ENCODE assay signal across 16 cellular contexts in the genomic region with DNA sequence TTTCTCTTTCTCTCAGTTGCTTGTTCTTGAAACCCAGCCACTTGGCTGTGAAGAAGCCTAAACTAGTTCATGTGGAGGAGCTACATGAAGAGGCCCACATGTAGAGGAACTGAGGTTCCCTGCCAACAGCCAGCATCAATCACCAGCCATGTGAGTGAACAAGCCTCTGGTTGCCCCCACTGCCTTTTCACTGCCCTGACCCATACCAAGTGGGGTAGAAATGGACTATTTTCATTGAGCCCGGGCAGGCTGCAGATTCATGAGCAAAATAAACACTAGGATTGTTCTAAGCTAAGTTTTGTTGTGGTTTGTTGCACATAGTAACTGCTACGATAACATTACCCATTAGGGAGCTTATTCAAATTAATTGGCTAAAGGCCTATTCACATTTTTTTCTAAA.
DNase-seq lines count a peak whose midpoint lies in the region; ATAC-seq and TF ChIP-seq lines count a peak whose summit lies in the region.
"Had no signal": no experiment of that assay in that cellular context is flagged by ENCODE, and none has a peak within 500 bp of the region (broad histone marks: within the 10 kb centered on the region; RNA-seq: fewer than 3 reads in every experiment).

No MANE protein-coding gene starts in this region.

- H3K4me1 ChIP-seq in GM23338 (ENCODE audit: insufficient read depth) = no peaks in the 10 kb centered on the region

- H4K20me1 ChIP-seq in GM23338 (replicated peaks; ENCODE audit: insufficient read depth) = no peaks in the 10 kb centered on the region

- ATAC-seq in GM23338 (no peak), left ventricle myocardium superior (peak; percentile 50)

- 0 out of 3 replicates have a peak, but pooled peaks cover 2% of the 10 kb centered on the region for H3K4me1 Mint-ChIP-seq in GM23338

- no peak for TF ChIP-seq CTCF in GM23338 (conservative IDR thresholded peaks at IDR 0.05; ENCODE audit: low read depth in 2 of 2)

- H3K27ac ChIP-seq in GM23338 (ENCODE audit: low read depth) = no peak overlapping the region
- H3K27ac ChIP-seq: PC-9 had no signal

- H3K9me3 Mint-ChIP-seq in GM23338 = no peaks in the 10 kb centered on the region

- H3K36me3 Mint-ChIP-seq in GM23338 (ENCODE audit: low read depth) = no peaks in the 10 kb centered on the region
- H3K36me3 Mint-ChIP-seq: CD14-positive monocyte had no signal

- H3K4me3 Mint-ChIP-seq in GM23338 = no peak overlapping the region
- H3K4me3 Mint-ChIP-seq: CD14-positive monocyte had no signal

- H3K9me2 ChIP-seq in GM23338 (ENCODE audit: insufficient read depth) = peaks cover 4% of the 10 kb centered on the region

- H3K4me3 ChIP-seq in GM23338 = no peak overlapping the region
- H3K4me3 ChIP-seq: PC-9 had no signal

- H3K79me2 ChIP-seq in GM23338 (replicated peaks; ENCODE audit: insufficient read depth) = no peaks in the 10 kb centered on the region

- no peak overlapping the region for H3K4me2 ChIP-seq in GM23338
- H3K4me2 ChIP-seq: PC-9 had no signal

- peak overlapping the region; percentile 49; the same call in 1 of the 2 replicates for H2AFZ ChIP-seq in GM23338
- H2AFZ ChIP-seq: PC-9 had no signal

- H3K27me3 ChIP-seq in GM23338 (ENCODE audit: insufficient read depth) = no peaks in the 10 kb centered on the region

- DNase-seq in GM23338 (ENCODE audit: low spot score) (no peak), astrocyte of the hippocampus (ENCODE audit: low read depth, low spot score) (peak; percentile 72), left ventricle myocardium superior (peak; percentile 22), pons (ENCODE audit: low spot score) (peak; percentile 2), NCI-H510A (lab: John Stamatoyannopoulos, UW) (no peak), 8988T (no peak)
- DNase-seq in stimulated activated naive CD4-positive, alpha-beta T cell (lab: John Stamatoyannopoulos, UW) = no peak
- DNase-seq: DMS 273 treated with DMSO at 0.1 percent for 48 hours, GF-D8, GOT3, NCI-H1436, NCI-H2029 treated with DMSO at 0.1 percent for 48 hours, NCI-H2171 treated with DMSO at 0.1 percent for 48 hours, NCI-H524, PC-9 had no signal

- intact Hi-C loops in left ventricle myocardium superior (cut with micrococcal nuclease) = no loop called here

- no peaks in the 10 kb centered on the region for H3F3A ChIP-seq in GM23338 (replicated peaks; ENCODE audit: low read depth)

- no peak overlapping the region for H3K27ac Mint-ChIP-seq in GM23338
- H3K27ac Mint-ChIP-seq: CD14-positive monocyte had no signal

- no peaks in the 10 kb centered on the region for H3K36me3 ChIP-seq in GM23338 (ENCODE audit: insufficient read depth)

- H3K27me3 Mint-ChIP-seq in GM23338 (ENCODE audit: insufficient read depth, low read depth, poor library complexity) = no peaks in the 10 kb centered on the region

TF ChIP-seq in GM23338, 12 proteins besides CTCF, POLR2A, EP300 and RAD21 (continues in another document):
- TF ChIP-seq, protein P1, sequence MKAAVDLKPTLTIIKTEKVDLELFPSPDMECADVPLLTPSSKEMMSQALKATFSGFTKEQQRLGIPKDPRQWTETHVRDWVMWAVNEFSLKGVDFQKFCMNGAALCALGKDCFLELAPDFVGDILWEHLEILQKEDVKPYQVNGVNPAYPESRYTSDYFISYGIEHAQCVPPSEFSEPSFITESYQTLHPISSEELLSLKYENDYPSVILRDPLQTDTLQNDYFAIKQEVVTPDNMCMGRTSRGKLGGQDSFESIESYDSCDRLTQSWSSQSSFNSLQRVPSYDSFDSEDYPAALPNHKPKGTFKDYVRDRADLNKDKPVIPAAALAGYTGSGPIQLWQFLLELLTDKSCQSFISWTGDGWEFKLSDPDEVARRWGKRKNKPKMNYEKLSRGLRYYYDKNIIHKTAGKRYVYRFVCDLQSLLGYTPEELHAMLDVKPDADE (IDR thresholded peaks at IDR 0.05) = no peak
- TF ChIP-seq ZNF114 (CRISPR knock-in tag; IDR thresholded peaks at IDR 0.05) (no peak), CREB1 (CRISPR knock-in tag; IDR thresholded peaks at IDR 0.05; ENCODE audit: low read depth) (no peak), NANOG (IDR thresholded peaks at IDR 0.05; ENCODE audit: borderline replicate concordance) (no peak), EZH2 (IDR thresholded peaks at IDR 0.05; ENCODE audit: low read depth, unreplicated experiment) (no peak), ZNF331 (CRISPR knock-in tag; IDR thresholded peaks at IDR 0.05; ENCODE audit: low read depth) (no peak)
- TF ChIP-seq, protein P2, sequence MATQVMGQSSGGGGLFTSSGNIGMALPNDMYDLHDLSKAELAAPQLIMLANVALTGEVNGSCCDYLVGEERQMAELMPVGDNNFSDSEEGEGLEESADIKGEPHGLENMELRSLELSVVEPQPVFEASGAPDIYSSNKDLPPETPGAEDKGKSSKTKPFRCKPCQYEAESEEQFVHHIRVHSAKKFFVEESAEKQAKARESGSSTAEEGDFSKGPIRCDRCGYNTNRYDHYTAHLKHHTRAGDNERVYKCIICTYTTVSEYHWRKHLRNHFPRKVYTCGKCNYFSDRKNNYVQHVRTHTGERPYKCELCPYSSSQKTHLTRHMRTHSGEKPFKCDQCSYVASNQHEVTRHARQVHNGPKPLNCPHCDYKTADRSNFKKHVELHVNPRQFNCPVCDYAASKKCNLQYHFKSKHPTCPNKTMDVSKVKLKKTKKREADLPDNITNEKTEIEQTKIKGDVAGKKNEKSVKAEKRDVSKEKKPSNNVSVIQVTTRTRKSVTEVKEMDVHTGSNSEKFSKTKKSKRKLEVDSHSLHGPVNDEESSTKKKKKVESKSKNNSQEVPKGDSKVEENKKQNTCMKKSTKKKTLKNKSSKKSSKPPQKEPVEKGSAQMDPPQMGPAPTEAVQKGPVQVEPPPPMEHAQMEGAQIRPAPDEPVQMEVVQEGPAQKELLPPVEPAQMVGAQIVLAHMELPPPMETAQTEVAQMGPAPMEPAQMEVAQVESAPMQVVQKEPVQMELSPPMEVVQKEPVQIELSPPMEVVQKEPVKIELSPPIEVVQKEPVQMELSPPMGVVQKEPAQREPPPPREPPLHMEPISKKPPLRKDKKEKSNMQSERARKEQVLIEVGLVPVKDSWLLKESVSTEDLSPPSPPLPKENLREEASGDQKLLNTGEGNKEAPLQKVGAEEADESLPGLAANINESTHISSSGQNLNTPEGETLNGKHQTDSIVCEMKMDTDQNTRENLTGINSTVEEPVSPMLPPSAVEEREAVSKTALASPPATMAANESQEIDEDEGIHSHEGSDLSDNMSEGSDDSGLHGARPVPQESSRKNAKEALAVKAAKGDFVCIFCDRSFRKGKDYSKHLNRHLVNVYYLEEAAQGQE (IDR thresholded peaks at IDR 0.05; ENCODE audit: unreplicated experiment) = no peak
- TF ChIP-seq, protein P3, sequence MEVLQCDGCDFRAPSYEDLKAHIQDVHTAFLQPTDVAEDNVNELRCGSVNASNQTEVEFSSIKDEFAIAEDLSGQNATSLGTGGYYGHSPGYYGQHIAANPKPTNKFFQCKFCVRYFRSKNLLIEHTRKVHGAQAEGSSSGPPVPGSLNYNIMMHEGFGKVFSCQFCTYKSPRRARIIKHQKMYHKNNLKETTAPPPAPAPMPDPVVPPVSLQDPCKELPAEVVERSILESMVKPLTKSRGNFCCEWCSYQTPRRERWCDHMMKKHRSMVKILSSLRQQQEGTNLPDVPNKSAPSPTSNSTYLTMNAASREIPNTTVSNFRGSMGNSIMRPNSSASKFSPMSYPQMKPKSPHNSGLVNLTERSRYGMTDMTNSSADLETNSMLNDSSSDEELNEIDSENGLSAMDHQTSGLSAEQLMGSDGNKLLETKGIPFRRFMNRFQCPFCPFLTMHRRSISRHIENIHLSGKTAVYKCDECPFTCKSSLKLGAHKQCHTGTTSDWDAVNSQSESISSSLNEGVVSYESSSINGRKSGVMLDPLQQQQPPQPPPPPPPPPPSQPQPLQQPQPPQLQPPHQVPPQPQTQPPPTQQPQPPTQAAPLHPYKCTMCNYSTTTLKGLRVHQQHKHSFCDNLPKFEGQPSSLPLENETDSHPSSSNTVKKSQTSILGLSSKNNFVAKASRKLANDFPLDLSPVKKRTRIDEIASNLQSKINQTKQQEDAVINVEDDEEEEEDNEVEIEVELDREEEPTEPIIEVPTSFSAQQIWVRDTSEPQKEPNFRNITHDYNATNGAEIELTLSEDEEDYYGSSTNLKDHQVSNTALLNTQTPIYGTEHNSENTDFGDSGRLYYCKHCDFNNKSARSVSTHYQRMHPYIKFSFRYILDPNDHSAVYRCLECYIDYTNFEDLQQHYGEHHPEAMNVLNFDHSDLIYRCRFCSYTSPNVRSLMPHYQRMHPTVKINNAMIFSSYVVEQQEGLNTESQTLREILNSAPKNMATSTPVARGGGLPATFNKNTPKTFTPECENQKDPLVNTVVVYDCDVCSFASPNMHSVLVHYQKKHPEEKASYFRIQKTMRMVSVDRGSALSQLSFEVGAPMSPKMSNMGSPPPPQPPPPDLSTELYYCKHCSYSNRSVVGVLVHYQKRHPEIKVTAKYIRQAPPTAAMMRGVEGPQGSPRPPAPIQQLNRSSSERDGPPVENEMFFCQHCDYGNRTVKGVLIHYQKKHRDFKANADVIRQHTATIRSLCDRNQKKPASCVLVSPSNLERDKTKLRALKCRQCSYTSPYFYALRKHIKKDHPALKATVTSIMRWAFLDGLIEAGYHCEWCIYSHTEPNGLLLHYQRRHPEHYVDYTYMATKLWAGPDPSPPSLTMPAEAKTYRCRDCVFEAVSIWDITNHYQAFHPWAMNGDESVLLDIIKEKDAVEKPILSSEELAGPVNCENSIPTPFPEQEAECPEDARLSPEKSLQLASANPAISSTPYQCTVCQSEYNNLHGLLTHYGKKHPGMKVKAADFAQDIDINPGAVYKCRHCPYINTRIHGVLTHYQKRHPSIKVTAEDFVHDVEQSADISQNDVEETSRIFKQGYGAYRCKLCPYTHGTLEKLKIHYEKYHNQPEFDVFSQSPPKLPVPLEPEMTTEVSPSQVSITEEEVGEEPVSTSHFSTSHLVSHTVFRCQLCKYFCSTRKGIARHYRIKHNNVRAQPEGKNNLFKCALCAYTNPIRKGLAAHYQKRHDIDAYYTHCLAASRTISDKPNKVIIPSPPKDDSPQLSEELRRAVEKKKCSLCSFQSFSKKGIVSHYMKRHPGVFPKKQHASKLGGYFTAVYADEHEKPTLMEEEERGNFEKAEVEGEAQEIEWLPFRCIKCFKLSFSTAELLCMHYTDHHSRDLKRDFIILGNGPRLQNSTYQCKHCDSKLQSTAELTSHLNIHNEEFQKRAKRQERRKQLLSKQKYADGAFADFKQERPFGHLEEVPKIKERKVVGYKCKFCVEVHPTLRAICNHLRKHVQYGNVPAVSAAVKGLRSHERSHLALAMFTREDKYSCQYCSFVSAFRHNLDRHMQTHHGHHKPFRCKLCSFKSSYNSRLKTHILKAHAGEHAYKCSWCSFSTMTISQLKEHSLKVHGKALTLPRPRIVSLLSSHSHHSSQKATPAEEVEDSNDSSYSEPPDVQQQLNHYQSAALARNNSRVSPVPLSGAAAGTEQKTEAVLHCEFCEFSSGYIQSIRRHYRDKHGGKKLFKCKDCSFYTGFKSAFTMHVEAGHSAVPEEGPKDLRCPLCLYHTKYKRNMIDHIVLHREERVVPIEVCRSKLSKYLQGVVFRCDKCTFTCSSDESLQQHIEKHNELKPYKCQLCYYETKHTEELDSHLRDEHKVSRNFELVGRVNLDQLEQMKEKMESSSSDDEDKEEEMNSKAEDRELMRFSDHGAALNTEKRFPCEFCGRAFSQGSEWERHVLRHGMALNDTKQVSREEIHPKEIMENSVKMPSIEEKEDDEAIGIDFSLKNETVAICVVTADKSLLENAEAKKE (CRISPR knock-in tag; IDR thresholded peaks at IDR 0.05) = no peak

Comparison
In these comparisons a context has a peak if more than half of its experiments do, and no peak if none do; other contexts are left out.
1. DNase-seq: peak in astrocyte of the hippocampus (single experiment), left ventricle myocardium superior (single experiment) and pons (single experiment); none in GM23338 (single experiment), NCI-H510A (single experiment), stimulated activated naive CD4-positive, alpha-beta T cell (0 of 6) and 8988T (single experiment).